Comparison of ENCODE assay signal across 8 cellular contexts in genomic region chr21:37009740-37010341, GRCh38. TPM values are rescaled to one million over a fixed set of nuclear protein-coding genes. Genes with fewer than 3 reads are reported as not detected.
A peak's percentile ranks its signal among the peaks of the same experiment; 100 is the strongest.
DNase-seq lines count a peak whose midpoint lies in the region; ATAC-seq and TF ChIP-seq lines count a peak whose summit lies in the region.

No MANE protein-coding gene starts in this region.

- no peak overlapping the region for H3K27ac Mint-ChIP-seq in GM23338

- H3K79me2 ChIP-seq in DOHH2 (ENCODE audit: control insufficient read depth, low read length) (no peaks in the 10 kb centered on the region), GM23338 (replicated peaks; ENCODE audit: insufficient read depth) (no peaks in the 10 kb centered on the region)

- H4K8ac ChIP-seq in neuronal stem cell (ENCODE audit: low read depth, low read length): no peak overlapping the region

- H2BK12ac ChIP-seq in neuronal stem cell (ENCODE audit: low read length): no peak overlapping the region

- H3K4me1 Mint-ChIP-seq in GM23338: peaks cover 3% of the 10 kb centered on the region; the same call in 2 of the 3 replicates

- H4K20me1 ChIP-seq in DOHH2 (ENCODE audit: control insufficient read depth, insufficient read depth, low read depth, low read length) (no peaks in the 10 kb centered on the region), GM23338 (replicated peaks; ENCODE audit: insufficient read depth) (peaks cover 4% of the 10 kb centered on the region; the same call in 1 of the 2 replicates)

- H3F3A ChIP-seq in DOHH2 (ENCODE audit: control insufficient read depth, insufficient read depth) (0 out of 2 replicates have a peak, but pooled peaks cover 4% of the 10 kb centered on the region), GM23338 (replicated peaks; ENCODE audit: low read depth) (no peaks in the 10 kb centered on the region)

- H3K14ac ChIP-seq in neuronal stem cell (ENCODE audit: low read length): no peak overlapping the region

- no peaks in the 10 kb centered on the region for H3K36me3 Mint-ChIP-seq in GM23338 (ENCODE audit: low read depth)

- H3K9me2 ChIP-seq in DOHH2 (replicated peaks; ENCODE audit: control insufficient read depth, low read length): no peaks in the 10 kb centered on the region
- H3K9me2 ChIP-seq in GM23338 (ENCODE audit: insufficient read depth): no peaks in the 10 kb centered on the region

- no peak overlapping the region for H3K27ac ChIP-seq in DOHH2 (ENCODE audit: low read depth, low read length)
- H3K27ac ChIP-seq in GM23338 (ENCODE audit: low read depth): no peak overlapping the region
- no peak overlapping the region for H3K27ac ChIP-seq in neuronal stem cell (replicated peaks; ENCODE audit: low read length)

- H3K79me1 ChIP-seq in neuronal stem cell (ENCODE audit: low read depth, low read length): no peaks in the 10 kb centered on the region

- no peak overlapping the region for H3K9ac ChIP-seq in neuronal stem cell (ENCODE audit: low read depth, low read length, poor library complexity)

- H2AK5ac ChIP-seq in neuronal stem cell (ENCODE audit: low read depth, low read length): no peak overlapping the region

- no peak overlapping the region for H3K23ac ChIP-seq in neuronal stem cell (ENCODE audit: low read depth, low read length, poor library complexity)

- H3K27me3 Mint-ChIP-seq in GM23338 (ENCODE audit: insufficient read depth, low read depth, poor library complexity): peaks cover 43% of the 10 kb centered on the region

- no peak overlapping the region for H2BK5ac ChIP-seq in neuronal stem cell (ENCODE audit: low read length)

- peak overlapping the region; percentile 69 for H3K4me2 ChIP-seq in DOHH2 (ENCODE audit: low read length)
- H3K4me2 ChIP-seq in GM23338: peak overlapping the region; percentile 68
- peak overlapping the region; percentile 13 for H3K4me2 ChIP-seq in neuronal stem cell (ENCODE audit: insufficient read depth, low read length, poor library complexity, severe bottlenecking)

- DNase-seq in GM23338 (ENCODE audit: low spot score) (peak; percentile 94), LoVo (ENCODE audit: low spot score) (peak; percentile 92), RPMI8226 (peak; percentile 91), fibroblast of villous mesenchyme (ENCODE audit: low read depth) (peak; percentile 90), neuronal stem cell (ENCODE audit: low spot score) (peak; percentile 83), stromal cell of bone marrow (ENCODE audit: low read depth) (peak; percentile 76)
- peak; percentile 63 for DNase-seq in activated T-helper 9 cell treated with anti-CD3 and anti-CD28 coated beads, Interleukin-2, amount 50 U/mL, for 16 hours (ENCODE audit: low read depth)

- H2AFZ ChIP-seq in GM23338: no peak overlapping the region
- H2AFZ ChIP-seq in neuronal stem cell (ENCODE audit: low read length): peak overlapping the region; percentile 47

- no peak overlapping the region for H4K91ac ChIP-seq in neuronal stem cell (ENCODE audit: low read depth, low read length, poor library complexity)

- H3K36me3 ChIP-seq in DOHH2 (ENCODE audit: control insufficient read depth, low read length) (no peaks in the 10 kb centered on the region), GM23338 (ENCODE audit: insufficient read depth) (no peaks in the 10 kb centered on the region), neuronal stem cell (replicated peaks in 1 of 2; ENCODE audit: control insufficient read depth in 2 of 2, insufficient read depth in 2 of 2, low read length in 2 of 2) (no peaks in the 10 kb centered on the region)

- H3K9me3 ChIP-seq in DOHH2 (ENCODE audit: control insufficient read depth, insufficient read depth, low read length) (no peaks in the 10 kb centered on the region), neuronal stem cell (replicated peaks in 1 of 2; ENCODE audit: control insufficient read depth in 2 of 2, insufficient read depth in 1 of 2, low read depth in 1 of 2, low read length in 2 of 2) (peaks cover 2 to 10% of the 10 kb centered on the region in 2 donors)

- no peak overlapping the region for H3K4ac ChIP-seq in neuronal stem cell (ENCODE audit: low read length)

- H2BK120ac ChIP-seq in neuronal stem cell (ENCODE audit: low read depth, low read length): no peak overlapping the region

- peak overlapping the region; percentile 54 for H3K4me3 Mint-ChIP-seq in GM23338

- TF ChIP-seq CTCF in DOHH2 (IDR thresholded peaks at IDR 0.05; ENCODE audit: low read depth, low read length, poor library complexity, severe bottlenecking): peak; percentile 85
- TF ChIP-seq CTCF in GM23338 (conservative IDR thresholded peaks at IDR 0.05; ENCODE audit: low read depth in 2 of 2): peak; percentile 78 to 87
- peak; percentile 89 for TF ChIP-seq CTCF in fibroblast of villous mesenchyme (IDR thresholded peaks at IDR 0.05; ENCODE audit: insufficient read depth, low read depth, low read length)

- no peak overlapping the region for H2BK15ac ChIP-seq in neuronal stem cell (ENCODE audit: low read length)

- peaks cover 6% of the 10 kb centered on the region for H3K4me1 ChIP-seq in DOHH2 (ENCODE audit: control insufficient read depth, low read length)
- peaks cover 4% of the 10 kb centered on the region; the same call in 1 of the 2 replicates for H3K4me1 ChIP-seq in GM23338 (ENCODE audit: insufficient read depth)
- H3K4me1 ChIP-seq in neuronal stem cell (ENCODE audit: control insufficient read depth in 2 of 2, insufficient read depth in 1 of 2, low read depth in 1 of 2, low read length in 2 of 2): peaks cover 0 to 3% of the 10 kb centered on the region in 2 donors

- H3K27me3 ChIP-seq in DOHH2 (ENCODE audit: control insufficient read depth, low read length) (peaks cover 5% of the 10 kb centered on the region; the same call in 1 of the 2 replicates), GM23338 (ENCODE audit: insufficient read depth) (peaks cover 49% of the 10 kb centered on the region), neuronal stem cell (ENCODE audit: control insufficient read depth in 3 of 3, insufficient read depth in 3 of 3, low read depth in 1 of 3, low read length in 3 of 3) (peaks cover 0 to 32% (median 7%) of the 10 kb centered on the region in 3 experiments)

- H3K9me3 Mint-ChIP-seq in GM23338: no peaks in the 10 kb centered on the region; the same call in 2 of the 3 replicates

- H3K4me3 ChIP-seq in DOHH2 (ENCODE audit: low read length) (peak overlapping the region; percentile 56), GM23338 (peak overlapping the region; percentile 38), fibroblast of villous mesenchyme (ENCODE audit: low read depth, low read length) (peak overlapping the region; percentile 52), neuronal stem cell (ENCODE audit: low read length in 2 of 2) (no peak overlapping the region)

- WGBS in neuronal stem cell (ENCODE audit: extremely low coverage in 2 of 2, insufficient read length in 2 of 2, insufficient replicate concordance in 1 of 2), 2 donors: no CpG with 5 or more reads among the region's 30 CpGs

- ATAC-seq in GM23338: peak; percentile 78

- peak overlapping the region; percentile 60 for H3K18ac ChIP-seq in neuronal stem cell (ENCODE audit: low read length)

TF ChIP-seq in GM23338, 12 proteins besides CTCF, POLR2A, EP300 and RAD21:
- TF ChIP-seq ZNF114 (CRISPR knock-in tag; IDR thresholded peaks at IDR 0.05) (no peak), CREB1 (CRISPR knock-in tag; IDR thresholded peaks at IDR 0.05; ENCODE audit: low read depth) (peak; percentile 51)

RNA-seq across cellular contexts. Expression of gene RIPPLY3, which starts 3.3 kb away (rescaled TPM):
- 2.5 and 2.6 TPM in 2 replicates for total RNA-seq in GM23338 (2014; rRNA removed; shearing (Covaris generic))
- 2.8 and 3.1 TPM in 2 replicates for polyA plus RNA-seq in GM23338 (2016; fragmentation: Nextera tagmentation; extraction: Ambion mirVana)
- total RNA-seq in fibroblast of villous mesenchyme: under 0.01 TPM in 1 of 2 replicates, not detected in the other
- polyA plus RNA-seq in neuronal stem cell (2013, experiment 1 of 2): 4.6 TPM
- polyA plus RNA-seq in neuronal stem cell (2013, experiment 2 of 2): 4.4 TPM

RNA-seq across cellular contexts. Expression of gene HLCS, which starts 43.4 kb away (rescaled TPM):
- 14.7 and 28.9 TPM in 2 replicates for total RNA-seq in GM23338 (2014; rRNA removed; shearing (Covaris generic))
- polyA plus RNA-seq in GM23338 (2016; fragmentation: Nextera tagmentation; extraction: Ambion mirVana): 5.0 and 6.1 TPM in 2 replicates
- total RNA-seq in fibroblast of villous mesenchyme: 38.0 and 44.0 TPM in 2 replicates
- polyA plus RNA-seq in neuronal stem cell (2013, experiment 1 of 2): 11.5 TPM
- polyA plus RNA-seq in neuronal stem cell (2013, experiment 2 of 2): 11.3 TPM

Comparison
In these comparisons a context has a peak if more than half of its experiments do, and no peak if none do; other contexts are left out.
1. H3K4me2 ChIP-seq: peak in every context shown above with its lines; median percentile 69 in DOHH2; 68 in GM23338; 13 in neuronal stem cell.
2. H3K4me3 ChIP-seq: peak in DOHH2 (single experiment), GM23338 (single experiment) and fibroblast of villous mesenchyme (single experiment); none in neuronal stem cell (0 of 2).
3. Peak in every context shown above with its lines, with median percentiles within 50 percentile points of each other: CTCF ChIP-seq and DNase-seq.